Comparison of ENCODE assay signal across 2 cellular contexts in the genomic region with DNA sequence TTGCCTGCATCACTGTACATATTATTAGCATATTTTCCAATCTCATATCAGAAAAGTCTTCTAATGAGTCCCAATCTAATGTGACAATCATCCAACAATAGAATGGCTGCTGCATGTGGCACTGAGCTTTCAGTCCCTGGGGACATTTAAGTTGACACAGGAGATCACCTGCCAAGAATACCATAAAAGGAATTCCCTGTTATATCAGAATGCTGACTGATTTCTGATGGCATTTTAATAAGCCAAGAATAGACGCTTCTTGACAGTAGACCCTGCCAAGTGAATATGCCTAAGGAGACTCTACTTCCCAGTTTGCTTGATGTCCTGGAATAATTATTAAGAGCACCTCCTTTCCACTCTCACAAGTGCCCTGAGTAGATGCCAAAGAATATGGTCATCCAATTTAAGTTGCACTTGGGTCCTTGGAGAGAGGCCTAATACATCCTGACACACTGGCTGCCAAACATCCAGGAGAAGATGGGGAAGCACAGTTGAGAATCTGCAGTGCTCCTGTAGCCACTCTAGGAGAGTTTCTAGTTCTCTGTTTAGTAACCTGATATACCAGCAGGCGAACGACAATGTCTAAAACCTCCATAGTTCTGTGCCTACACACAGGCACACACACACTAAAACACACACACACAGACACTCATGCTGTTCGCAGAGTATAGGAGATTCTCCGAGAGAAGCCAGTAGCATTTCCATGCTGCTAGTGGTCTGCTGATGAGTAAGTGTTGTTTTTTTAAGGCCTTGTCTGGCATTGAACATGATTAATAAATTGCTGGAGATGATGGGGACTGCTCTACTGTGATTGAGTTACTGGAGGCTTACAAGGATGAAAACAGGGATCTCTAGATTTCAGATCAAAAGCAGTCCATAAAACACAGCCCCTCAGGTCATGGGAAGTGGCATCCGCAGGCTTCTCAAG.
TF ChIP-seq lines count a peak whose summit lies in the region.

No MANE protein-coding gene starts in this region.

TF ChIP-seq in IMR-90, 13 proteins besides CTCF, POLR2A, EP300 and RAD21 (continued from another document):
- no peak for TF ChIP-seq BHLHE40 (IDR thresholded peaks at IDR 0.05; ENCODE audit: low read depth, low read length)
- TF ChIP-seq, protein P1, sequence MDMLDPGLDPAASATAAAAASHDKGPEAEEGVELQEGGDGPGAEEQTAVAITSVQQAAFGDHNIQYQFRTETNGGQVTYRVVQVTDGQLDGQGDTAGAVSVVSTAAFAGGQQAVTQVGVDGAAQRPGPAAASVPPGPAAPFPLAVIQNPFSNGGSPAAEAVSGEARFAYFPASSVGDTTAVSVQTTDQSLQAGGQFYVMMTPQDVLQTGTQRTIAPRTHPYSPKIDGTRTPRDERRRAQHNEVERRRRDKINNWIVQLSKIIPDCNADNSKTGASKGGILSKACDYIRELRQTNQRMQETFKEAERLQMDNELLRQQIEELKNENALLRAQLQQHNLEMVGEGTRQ (IDR thresholded peaks at IDR 0.05; ENCODE audit: low read depth, low read length) = no peak
- no peak for TF ChIP-seq FOS (IDR thresholded peaks at IDR 0.05; ENCODE audit: low read depth, low read length)
- no peak for TF ChIP-seq NFE2L2 (IDR thresholded peaks at IDR 0.05; ENCODE audit: low read depth, low read length)
- no peak for TF ChIP-seq SMC3 (IDR thresholded peaks at IDR 0.05; ENCODE audit: low read depth, low read length)
- no peak for TF ChIP-seq RFX5 (IDR thresholded peaks at IDR 0.05; ENCODE audit: low read depth, low read length)
- no peak for TF ChIP-seq MAZ (IDR thresholded peaks at IDR 0.05; ENCODE audit: borderline replicate concordance, low read depth, low read length)
- no peak for TF ChIP-seq MAFK (IDR thresholded peaks at IDR 0.05; ENCODE audit: low read depth, low read length)
- TF ChIP-seq CHD1 (IDR thresholded peaks at IDR 0.05; ENCODE audit: low read depth, low read length) = no peak

TF ChIP-seq in SK-N-SH treated with all-trans-retinoic acid at 6 μM for 48 hours, 23 proteins besides CTCF, POLR2A, EP300 and RAD21 (continued from another document):
- TF ChIP-seq, protein P2, sequence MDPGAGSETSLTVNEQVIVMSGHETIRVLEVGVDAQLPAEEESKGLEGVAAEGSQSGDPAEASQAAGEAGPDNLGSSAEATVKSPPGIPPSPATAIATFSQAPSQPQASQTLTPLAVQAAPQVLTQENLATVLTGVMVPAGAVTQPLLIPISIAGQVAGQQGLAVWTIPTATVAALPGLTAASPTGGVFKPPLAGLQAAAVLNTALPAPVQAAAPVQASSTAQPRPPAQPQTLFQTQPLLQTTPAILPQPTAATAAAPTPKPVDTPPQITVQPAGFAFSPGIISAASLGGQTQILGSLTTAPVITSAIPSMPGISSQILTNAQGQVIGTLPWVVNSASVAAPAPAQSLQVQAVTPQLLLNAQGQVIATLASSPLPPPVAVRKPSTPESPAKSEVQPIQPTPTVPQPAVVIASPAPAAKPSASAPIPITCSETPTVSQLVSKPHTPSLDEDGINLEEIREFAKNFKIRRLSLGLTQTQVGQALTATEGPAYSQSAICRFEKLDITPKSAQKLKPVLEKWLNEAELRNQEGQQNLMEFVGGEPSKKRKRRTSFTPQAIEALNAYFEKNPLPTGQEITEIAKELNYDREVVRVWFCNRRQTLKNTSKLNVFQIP (CRISPR knock-in tag; IDR thresholded peaks at IDR 0.05; ENCODE audit: borderline replicate concordance, low read depth) = no peak
- TF ChIP-seq ZFP30 (CRISPR knock-in tag; IDR thresholded peaks at IDR 0.05) (no peak), BACH2 (CRISPR knock-in tag; IDR thresholded peaks at IDR 0.05; ENCODE audit: borderline replicate concordance) (no peak), ZFP3 (CRISPR knock-in tag; IDR thresholded peaks at IDR 0.05) (peak; percentile 87), SNAI2 (CRISPR knock-in tag; IDR thresholded peaks at IDR 0.05) (no peak), PPARA (CRISPR knock-in tag; IDR thresholded peaks at IDR 0.05; ENCODE audit: borderline replicate concordance) (no peak), TCF4 (CRISPR knock-in tag; IDR thresholded peaks at IDR 0.05; ENCODE audit: borderline replicate concordance) (no peak), CSDC2 (CRISPR knock-in tag; IDR thresholded peaks at IDR 0.05) (no peak), ZNF70 (CRISPR knock-in tag; IDR thresholded peaks at IDR 0.05) (no peak), ISL1 (CRISPR knock-in tag; IDR thresholded peaks at IDR 0.05) (peak; percentile 44)
- TF ChIP-seq, protein P3, sequence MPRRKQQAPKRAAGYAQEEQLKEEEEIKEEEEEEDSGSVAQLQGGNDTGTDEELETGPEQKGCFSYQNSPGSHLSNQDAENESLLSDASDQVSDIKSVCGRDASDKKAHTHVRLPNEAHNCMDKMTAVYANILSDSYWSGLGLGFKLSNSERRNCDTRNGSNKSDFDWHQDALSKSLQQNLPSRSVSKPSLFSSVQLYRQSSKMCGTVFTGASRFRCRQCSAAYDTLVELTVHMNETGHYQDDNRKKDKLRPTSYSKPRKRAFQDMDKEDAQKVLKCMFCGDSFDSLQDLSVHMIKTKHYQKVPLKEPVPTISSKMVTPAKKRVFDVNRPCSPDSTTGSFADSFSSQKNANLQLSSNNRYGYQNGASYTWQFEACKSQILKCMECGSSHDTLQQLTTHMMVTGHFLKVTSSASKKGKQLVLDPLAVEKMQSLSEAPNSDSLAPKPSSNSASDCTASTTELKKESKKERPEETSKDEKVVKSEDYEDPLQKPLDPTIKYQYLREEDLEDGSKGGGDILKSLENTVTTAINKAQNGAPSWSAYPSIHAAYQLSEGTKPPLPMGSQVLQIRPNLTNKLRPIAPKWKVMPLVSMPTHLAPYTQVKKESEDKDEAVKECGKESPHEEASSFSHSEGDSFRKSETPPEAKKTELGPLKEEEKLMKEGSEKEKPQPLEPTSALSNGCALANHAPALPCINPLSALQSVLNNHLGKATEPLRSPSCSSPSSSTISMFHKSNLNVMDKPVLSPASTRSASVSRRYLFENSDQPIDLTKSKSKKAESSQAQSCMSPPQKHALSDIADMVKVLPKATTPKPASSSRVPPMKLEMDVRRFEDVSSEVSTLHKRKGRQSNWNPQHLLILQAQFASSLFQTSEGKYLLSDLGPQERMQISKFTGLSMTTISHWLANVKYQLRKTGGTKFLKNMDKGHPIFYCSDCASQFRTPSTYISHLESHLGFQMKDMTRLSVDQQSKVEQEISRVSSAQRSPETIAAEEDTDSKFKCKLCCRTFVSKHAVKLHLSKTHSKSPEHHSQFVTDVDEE (CRISPR knock-in tag; IDR thresholded peaks at IDR 0.05) = no peak
- TF ChIP-seq, protein P4, sequence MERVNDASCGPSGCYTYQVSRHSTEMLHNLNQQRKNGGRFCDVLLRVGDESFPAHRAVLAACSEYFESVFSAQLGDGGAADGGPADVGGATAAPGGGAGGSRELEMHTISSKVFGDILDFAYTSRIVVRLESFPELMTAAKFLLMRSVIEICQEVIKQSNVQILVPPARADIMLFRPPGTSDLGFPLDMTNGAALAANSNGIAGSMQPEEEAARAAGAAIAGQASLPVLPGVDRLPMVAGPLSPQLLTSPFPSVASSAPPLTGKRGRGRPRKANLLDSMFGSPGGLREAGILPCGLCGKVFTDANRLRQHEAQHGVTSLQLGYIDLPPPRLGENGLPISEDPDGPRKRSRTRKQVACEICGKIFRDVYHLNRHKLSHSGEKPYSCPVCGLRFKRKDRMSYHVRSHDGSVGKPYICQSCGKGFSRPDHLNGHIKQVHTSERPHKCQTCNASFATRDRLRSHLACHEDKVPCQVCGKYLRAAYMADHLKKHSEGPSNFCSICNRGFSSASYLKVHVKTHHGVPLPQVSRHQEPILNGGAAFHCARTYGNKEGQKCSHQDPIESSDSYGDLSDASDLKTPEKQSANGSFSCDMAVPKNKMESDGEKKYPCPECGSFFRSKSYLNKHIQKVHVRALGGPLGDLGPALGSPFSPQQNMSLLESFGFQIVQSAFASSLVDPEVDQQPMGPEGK (CRISPR knock-in tag; IDR thresholded peaks at IDR 0.05; ENCODE audit: borderline replicate concordance) = no peak
- TF ChIP-seq, protein P5, sequence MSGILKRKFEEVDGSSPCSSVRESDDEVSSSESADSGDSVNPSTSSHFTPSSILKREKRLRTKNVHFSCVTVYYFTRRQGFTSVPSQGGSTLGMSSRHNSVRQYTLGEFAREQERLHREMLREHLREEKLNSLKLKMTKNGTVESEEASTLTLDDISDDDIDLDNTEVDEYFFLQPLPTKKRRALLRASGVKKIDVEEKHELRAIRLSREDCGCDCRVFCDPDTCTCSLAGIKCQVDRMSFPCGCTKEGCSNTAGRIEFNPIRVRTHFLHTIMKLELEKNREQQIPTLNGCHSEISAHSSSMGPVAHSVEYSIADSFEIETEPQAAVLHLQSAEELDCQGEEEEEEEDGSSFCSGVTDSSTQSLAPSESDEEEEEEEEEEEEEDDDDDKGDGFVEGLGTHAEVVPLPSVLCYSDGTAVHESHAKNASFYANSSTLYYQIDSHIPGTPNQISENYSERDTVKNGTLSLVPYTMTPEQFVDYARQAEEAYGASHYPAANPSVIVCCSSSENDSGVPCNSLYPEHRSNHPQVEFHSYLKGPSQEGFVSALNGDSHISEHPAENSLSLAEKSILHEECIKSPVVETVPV (CRISPR knock-in tag; IDR thresholded peaks at IDR 0.05) = no peak
